Comparison of ENCODE assay signal across 13 cellular contexts in the genomic region with DNA sequence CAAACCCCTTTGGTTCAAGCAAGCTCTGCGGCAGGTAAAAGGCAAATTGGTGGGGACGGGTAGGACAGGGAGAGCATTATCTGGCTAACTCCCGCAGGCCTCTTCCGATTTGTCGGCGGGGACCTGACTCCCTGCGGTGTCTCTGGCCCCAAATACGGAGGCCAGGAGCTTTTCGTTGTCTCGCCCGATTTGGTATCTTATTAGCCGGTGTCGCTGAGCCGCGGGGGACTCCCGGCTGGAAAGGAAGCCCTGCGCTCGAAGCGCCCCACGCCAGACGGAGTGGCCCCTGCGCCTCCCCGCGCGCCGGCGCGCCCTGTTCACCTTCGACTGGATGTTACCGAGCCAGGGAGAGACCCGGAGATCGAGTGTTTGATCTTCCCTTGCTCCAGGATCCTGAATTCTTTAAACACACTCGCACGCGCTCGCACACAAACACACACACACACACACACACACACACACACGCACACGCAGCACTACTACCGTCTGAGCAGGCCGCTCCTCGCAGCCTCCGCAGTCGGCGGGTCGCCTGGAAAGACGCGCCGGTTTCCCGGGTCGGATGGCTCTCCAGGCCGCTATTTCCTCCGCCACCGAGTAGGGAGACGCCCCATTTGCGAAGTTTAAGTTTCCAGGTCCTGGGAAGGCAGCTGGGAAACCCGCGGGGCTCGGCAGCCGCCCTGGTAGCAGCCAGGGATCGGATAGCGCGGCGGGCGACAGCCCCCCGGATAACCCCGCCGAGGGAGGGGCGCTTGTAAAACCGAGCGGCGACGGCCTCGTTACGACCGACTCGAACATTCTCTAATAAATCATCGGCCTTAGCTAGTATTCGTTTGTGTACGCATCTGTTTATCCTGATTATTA. TPM values are rescaled to one million over a fixed set of nuclear protein-coding genes. Genes with fewer than 3 reads are reported as not detected.
DNase-seq lines count a peak whose midpoint lies in the region; ATAC-seq lines count a peak whose summit lies in the region.
"Had no signal": no experiment of that assay in that cellular context is flagged by ENCODE, and none has a peak within 500 bp of the region (broad histone marks: within the 10 kb centered on the region; RNA-seq: fewer than 3 reads in every experiment).

No MANE protein-coding gene starts in this region.

- no peaks in the 10 kb centered on the region for H3K36me3 ChIP-seq in SJCRH30
- H3K36me3 ChIP-seq: SJSA1 had no signal

- no peaks in the 10 kb centered on the region; the same call in 1 of the 2 replicates for H3K9me3 ChIP-seq in SJCRH30 (replicated peaks)

- no peak overlapping the region for H3K27ac ChIP-seq in SJCRH30
- H3K27ac ChIP-seq: SJSA1 had no signal

- no peaks in the 10 kb centered on the region; the same call in 1 of the 2 replicates for H3K4me1 ChIP-seq in SJCRH30
- H3K4me1 ChIP-seq: SJSA1 had no signal

- no peak overlapping the region for H3K4me3 ChIP-seq in SJCRH30
- H3K4me3 ChIP-seq: SJSA1 had no signal

- no peaks in the 10 kb centered on the region for H3K9me3 Mint-ChIP-seq in activated naive CD4-positive, alpha-beta T cell treated with anti-CD3 and anti-CD28 coated beads, Interleukin-2, amount 10 ng/mL, durations not matched to agents 7 days and 5 days
- H3K9me3 Mint-ChIP-seq in activated T-cell treated with anti-CD3 and anti-CD28 coated beads, Interleukin-2, amount 50 U/mL, for 72 hours: no peaks in the 10 kb centered on the region
- no peaks in the 10 kb centered on the region for H3K9me3 Mint-ChIP-seq in stimulated activated effector memory CD8-positive, alpha-beta T cell treated with anti-CD3 and anti-CD28 coated beads, Interleukin-12 subunit alpha, Interleukin-12 subunit beta, amount 100 ng/mL, for 72 hours

- peak; percentile 27 for DNase-seq in activated naive CD4-positive, alpha-beta T cell treated with anti-CD3 and anti-CD28 coated beads, Interleukin-2, amount 10 ng/mL, durations not matched to agents 7 days and 5 days
- no peak for DNase-seq in activated naive CD4-positive, alpha-beta T cell (lab: John Stamatoyannopoulos, UW)
- DNase-seq in activated T-cell treated with anti-CD3 and anti-CD28 coated beads, Interleukin-2, amount 50 U/mL, for 72 hours: no peak
- DNase-seq in iPS-NIHi11 (ENCODE audit: low spot score): peak; percentile 35
- no peak for DNase-seq in stimulated activated effector memory CD8-positive, alpha-beta T cell treated with anti-CD3 and anti-CD28 coated beads, Interleukin-12 subunit alpha, Interleukin-12 subunit beta, amount 100 ng/mL, for 72 hours (ENCODE audit: low spot score in 2 of 2)
- no peak for DNase-seq in SJCRH30
- DNase-seq in medulla oblongata (ENCODE audit: extremely low spot score): no peak
- DNase-seq: C1 segment of cervical spinal cord, HCEC 1CT, kidney, NCI-H2029 had no signal

- H3K4me3 Mint-ChIP-seq in activated naive CD4-positive, alpha-beta T cell treated with anti-CD3 and anti-CD28 coated beads, Interleukin-2, amount 10 ng/mL, durations not matched to agents 7 days and 5 days: peak overlapping the region; percentile 23
- peak overlapping the region; percentile 47 to 81 for H3K4me3 Mint-ChIP-seq in activated T-cell treated with anti-CD3 and anti-CD28 coated beads, Interleukin-2, amount 50 U/mL, for 72 hours
- H3K4me3 Mint-ChIP-seq in stimulated activated effector memory CD8-positive, alpha-beta T cell treated with anti-CD3 and anti-CD28 coated beads, Interleukin-12 subunit alpha, Interleukin-12 subunit beta, amount 100 ng/mL, for 72 hours: peak overlapping the region; percentile 42

- CTCF ChIA-PET in activated naive CD4-positive, alpha-beta T cell treated with anti-CD3 and anti-CD28 coated beads, Interleukin-2, amount 10 ng/mL, durations not matched to agents 7 days and 5 days (lab: Charles Lee): interaction anchor here (0.9 kb wide), 1 partner anchor 29 kb away, joined by 3 read pairs; no protein-coding TSS in a partner anchor

- peaks cover 36% of the 10 kb centered on the region for H3K4me1 Mint-ChIP-seq in activated naive CD4-positive, alpha-beta T cell treated with anti-CD3 and anti-CD28 coated beads, Interleukin-2, amount 10 ng/mL, durations not matched to agents 7 days and 5 days
- H3K4me1 Mint-ChIP-seq in activated T-cell treated with anti-CD3 and anti-CD28 coated beads, Interleukin-2, amount 50 U/mL, for 72 hours (ENCODE audit: low read depth): peaks cover 54% of the 10 kb centered on the region
- H3K4me1 Mint-ChIP-seq in stimulated activated effector memory CD8-positive, alpha-beta T cell treated with anti-CD3 and anti-CD28 coated beads, Interleukin-12 subunit alpha, Interleukin-12 subunit beta, amount 100 ng/mL, for 72 hours: peaks cover 18% of the 10 kb centered on the region

- peaks cover 94% of the 10 kb centered on the region for H3K27me3 Mint-ChIP-seq in activated naive CD4-positive, alpha-beta T cell treated with anti-CD3 and anti-CD28 coated beads, Interleukin-2, amount 10 ng/mL, durations not matched to agents 7 days and 5 days
- peaks cover 80% of the 10 kb centered on the region for H3K27me3 Mint-ChIP-seq in activated T-cell treated with anti-CD3 and anti-CD28 coated beads, Interleukin-2, amount 50 U/mL, for 72 hours (ENCODE audit: low read depth)

- H3K27me3 ChIP-seq in SJCRH30: no peaks in the 10 kb centered on the region

- peaks cover 7% of the 10 kb centered on the region for H3K36me3 Mint-ChIP-seq in activated naive CD4-positive, alpha-beta T cell treated with anti-CD3 and anti-CD28 coated beads, Interleukin-2, amount 10 ng/mL, durations not matched to agents 7 days and 5 days
- H3K36me3 Mint-ChIP-seq in activated T-cell treated with anti-CD3 and anti-CD28 coated beads, Interleukin-2, amount 50 U/mL, for 72 hours (ENCODE audit: insufficient read depth in 2 of 2): no peaks in the 10 kb centered on the region
- H3K36me3 Mint-ChIP-seq in stimulated activated effector memory CD8-positive, alpha-beta T cell treated with anti-CD3 and anti-CD28 coated beads, Interleukin-12 subunit alpha, Interleukin-12 subunit beta, amount 100 ng/mL, for 72 hours: no peaks in the 10 kb centered on the region

- peak overlapping the region; percentile 70 for H3K27ac Mint-ChIP-seq in activated naive CD4-positive, alpha-beta T cell treated with anti-CD3 and anti-CD28 coated beads, Interleukin-2, amount 10 ng/mL, durations not matched to agents 7 days and 5 days
- peak overlapping the region; percentile 42 for H3K27ac Mint-ChIP-seq in activated T-cell treated with anti-CD3 and anti-CD28 coated beads, Interleukin-2, amount 50 U/mL, for 72 hours
- no peak overlapping the region for H3K27ac Mint-ChIP-seq in stimulated activated effector memory CD8-positive, alpha-beta T cell treated with anti-CD3 and anti-CD28 coated beads, Interleukin-12 subunit alpha, Interleukin-12 subunit beta, amount 100 ng/mL, for 72 hours

- no peak for ATAC-seq in activated T-cell treated with anti-CD3 and anti-CD28 coated beads, Interleukin-2, amount 50 U/mL, for 72 hours (replicated peaks in 1 of 2)
- ATAC-seq in stimulated activated effector memory CD8-positive, alpha-beta T cell treated with anti-CD3 and anti-CD28 coated beads, Interleukin-12 subunit alpha, Interleukin-12 subunit beta, amount 100 ng/mL, for 72 hours: peak; percentile 34
- ATAC-seq in GM19463 (IDR thresholded peaks at IDR 0.05; ENCODE audit: unreplicated experiment): no peak

RNA-seq across cellular contexts. Expression of a gene that starts 3.3 kb away (rescaled TPM):
- not detected for total RNA-seq in activated T-cell treated with anti-CD3 and anti-CD28 coated beads, Interleukin-2, amount 50 U/mL, for 72 hours
- not detected in 2 replicates for total RNA-seq in SJCRH30 (2014; rRNA removed; shearing (Covaris generic))
- total RNA-seq: kidney, SJSA1 had no signal

RNA-seq across cellular contexts. Expression of a gene that starts 4.0 kb away (rescaled TPM):
- not detected for total RNA-seq in activated T-cell treated with anti-CD3 and anti-CD28 coated beads, Interleukin-2, amount 50 U/mL, for 72 hours
- total RNA-seq in SJCRH30 (2014; rRNA removed; shearing (Covaris generic)): 0.56 and 0.59 TPM in 2 replicates
- total RNA-seq: kidney, SJSA1 had no signal

RNA-seq across cellular contexts. Expression of a gene that starts 9.5 kb away (rescaled TPM):
- not detected for total RNA-seq in activated T-cell treated with anti-CD3 and anti-CD28 coated beads, Interleukin-2, amount 50 U/mL, for 72 hours
- total RNA-seq in SJCRH30 (2014; rRNA removed; shearing (Covaris generic)): 8.3 and 9.2 TPM in 2 replicates
- total RNA-seq: kidney, SJSA1 had no signal

Comparison
In these comparisons a context has a peak if more than half of its experiments do, and no peak if none do; other contexts are left out.
1. DNase-seq: peak in activated naive CD4-positive, alpha-beta T cell treated with anti-CD3 and anti-CD28 coated beads, Interleukin-2, amount 10 ng/mL, durations not matched to agents 7 days and 5 days (single experiment) and iPS-NIHi11 (single experiment); none in activated naive CD4-positive, alpha-beta T cell (0 of 4), activated T-cell treated with anti-CD3 and anti-CD28 coated beads, Interleukin-2, amount 50 U/mL, for 72 hours (0 of 2), stimulated activated effector memory CD8-positive, alpha-beta T cell treated with anti-CD3 and anti-CD28 coated beads, Interleukin-12 subunit alpha, Interleukin-12 subunit beta, amount 100 ng/mL, for 72 hours (0 of 2), SJCRH30 (0 of 2) and medulla oblongata (single experiment).
2. Peak in every context shown above with its lines, with median percentiles within 50 percentile points of each other: H3K4me3 Mint-ChIP-seq.